Comparison of ENCODE assay signal across 9 cellular contexts in genomic region chr1:16979475-16980327, GRCh38. TPM values are rescaled to one million over a fixed set of nuclear protein-coding genes. Genes with fewer than 3 reads are reported as not detected.
A peak's percentile ranks its signal among the peaks of the same experiment; 100 is the strongest.
DNase-seq lines count a peak whose midpoint lies in the region; ATAC-seq, FAIRE-seq and TF ChIP-seq lines count a peak whose summit lies in the region.
"Had no signal": no experiment of that assay in that cellular context is flagged by ENCODE, and none has a peak within 500 bp of the region (broad histone marks: within the 10 kb centered on the region; RNA-seq: fewer than 3 reads in every experiment).

No MANE protein-coding gene starts in this region.

- ATAC-seq in GM21786 (IDR thresholded peaks at IDR 0.05; ENCODE audit: unreplicated experiment) (no peak), HG03342 (IDR thresholded peaks at IDR 0.05; ENCODE audit: unreplicated experiment) (no peak)

- DNase-seq in ELR (ENCODE audit: low read depth) (peak; percentile 16), WERI-Rb-1 (no peak), left ventricle myocardium inferior (no peak), skeletal muscle cell (ENCODE audit: low read depth) (no peak), RCC 7860 (ENCODE audit: low spot score) (no peak), NCI-H146 (lab: John Stamatoyannopoulos, UW) (no peak)

- H3K4me3 ChIP-seq in WERI-Rb-1 (ENCODE audit: low read depth, low read length) (peak overlapping the region; percentile 56), left ventricle myocardium inferior (peak overlapping the region; percentile 65), skeletal muscle cell (ENCODE audit: low read depth, low read length) (peak overlapping the region; percentile 64)

- peaks cover 33% of the 10 kb centered on the region for H3K4me1 ChIP-seq in left ventricle myocardium inferior

- H3K9me3 ChIP-seq in WERI-Rb-1 (ENCODE audit: severe bottlenecking) (no peaks in the 10 kb centered on the region), left ventricle myocardium inferior (replicated peaks) (no peaks in the 10 kb centered on the region)

- H3K27me3 ChIP-seq in WERI-Rb-1 (ENCODE audit: insufficient read depth, low read depth, severe bottlenecking) (no peaks in the 10 kb centered on the region), left ventricle myocardium inferior (ENCODE audit: low read depth) (peaks cover 26% of the 10 kb centered on the region)

- FAIRE-seq in RCC 7860 (lab: Jason Lieb, UNC): no peak

- H3K27ac ChIP-seq in WERI-Rb-1 (no peak overlapping the region), left ventricle myocardium inferior (replicated peaks) (peak overlapping the region; percentile 60)
- H3K27ac ChIP-seq: VCaP had no signal

- intact Hi-C loops in left ventricle myocardium inferior (cut with micrococcal nuclease): no loop called here

- no peak for TF ChIP-seq CTCF in WERI-Rb-1 (IDR thresholded peaks at IDR 0.05; ENCODE audit: low read depth, low read length)
- TF ChIP-seq CTCF in left ventricle myocardium inferior (IDR thresholded peaks at IDR 0.05; ENCODE audit: borderline replicate concordance): no peak

- H3K36me3 ChIP-seq in WERI-Rb-1: no peaks in the 10 kb centered on the region
- no peaks in the 10 kb centered on the region for H3K36me3 ChIP-seq in left ventricle myocardium inferior

RNA-seq across cellular contexts. Expression of gene MFAP2, which starts 0.7 kb away (rescaled TPM):
- total RNA-seq in left ventricle myocardium inferior: 3.0 TPM

RNA-seq across cellular contexts. Expression of gene ATP13A2, which starts 32.0 kb away (rescaled TPM):
- 11.2 TPM for total RNA-seq in left ventricle myocardium inferior

RNA-seq across cellular contexts. Expression of gene CROCC, which starts 58.0 kb away (rescaled TPM):
- 8.9 TPM for total RNA-seq in left ventricle myocardium inferior
